1 cellular context compared by ENCODE assay signal in genomic region chr5:176388341-176389113, GRCh38.
A peak's percentile ranks its signal among the peaks of the same experiment; 100 is the strongest.
TF ChIP-seq lines count a peak whose summit lies in the region.

TSS of gene HIGD2A (plus strand) at chr5:176388751. CDS start at chr5:176388820, 69 bp downstream.
TSS of gene NOP16 (minus strand) at chr5:176388598. CDS start at chr5:176388539, 59 bp downstream.

TF ChIP-seq in K562, 482 proteins besides CTCF, POLR2A, EP300 and RAD21 (continues in another document):
- TF ChIP-seq, protein P1, sequence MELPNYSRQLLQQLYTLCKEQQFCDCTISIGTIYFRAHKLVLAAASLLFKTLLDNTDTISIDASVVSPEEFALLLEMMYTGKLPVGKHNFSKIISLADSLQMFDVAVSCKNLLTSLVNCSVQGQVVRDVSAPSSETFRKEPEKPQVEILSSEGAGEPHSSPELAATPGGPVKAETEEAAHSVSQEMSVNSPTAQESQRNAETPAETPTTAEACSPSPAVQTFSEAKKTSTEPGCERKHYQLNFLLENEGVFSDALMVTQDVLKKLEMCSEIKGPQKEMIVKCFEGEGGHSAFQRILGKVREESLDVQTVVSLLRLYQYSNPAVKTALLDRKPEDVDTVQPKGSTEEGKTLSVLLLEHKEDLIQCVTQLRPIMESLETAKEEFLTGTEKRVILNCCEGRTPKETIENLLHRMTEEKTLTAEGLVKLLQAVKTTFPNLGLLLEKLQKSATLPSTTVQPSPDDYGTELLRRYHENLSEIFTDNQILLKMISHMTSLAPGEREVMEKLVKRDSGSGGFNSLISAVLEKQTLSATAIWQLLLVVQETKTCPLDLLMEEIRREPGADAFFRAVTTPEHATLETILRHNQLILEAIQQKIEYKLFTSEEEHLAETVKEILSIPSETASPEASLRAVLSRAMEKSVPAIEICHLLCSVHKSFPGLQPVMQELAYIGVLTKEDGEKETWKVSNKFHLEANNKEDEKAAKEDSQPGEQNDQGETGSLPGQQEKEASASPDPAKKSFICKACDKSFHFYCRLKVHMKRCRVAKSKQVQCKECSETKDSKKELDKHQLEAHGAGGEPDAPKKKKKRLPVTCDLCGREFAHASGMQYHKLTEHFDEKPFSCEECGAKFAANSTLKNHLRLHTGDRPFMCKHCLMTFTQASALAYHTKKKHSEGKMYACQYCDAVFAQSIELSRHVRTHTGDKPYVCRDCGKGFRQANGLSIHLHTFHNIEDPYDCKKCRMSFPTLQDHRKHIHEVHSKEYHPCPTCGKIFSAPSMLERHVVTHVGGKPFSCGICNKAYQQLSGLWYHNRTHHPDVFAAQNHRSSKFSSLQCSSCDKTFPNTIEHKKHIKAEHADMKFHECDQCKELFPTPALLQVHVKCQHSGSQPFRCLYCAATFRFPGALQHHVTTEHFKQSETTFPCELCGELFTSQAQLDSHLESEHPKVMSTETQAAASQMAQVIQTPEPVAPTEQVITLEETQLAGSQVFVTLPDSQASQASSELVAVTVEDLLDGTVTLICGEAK (IDR thresholded peaks at IDR 0.05) = peak; percentile 99
- TF ChIP-seq, protein P1 (CRISPR knock-in tag; IDR thresholded peaks at IDR 0.05) = no peak
- TF ChIP-seq MTF1 (CRISPR knock-in tag; IDR thresholded peaks at IDR 0.05; ENCODE audit: borderline replicate concordance) (no peak), RAD51 (IDR thresholded peaks at IDR 0.05; ENCODE audit: borderline replicate concordance, low read depth) (peak; percentile 30; the same call in 1 of the 2 replicates), NUFIP1 (IDR thresholded peaks at IDR 0.05; ENCODE audit: partially characterized antibody) (no peak), RREB1 (CRISPR knock-in tag; IDR thresholded peaks at IDR 0.05) (no peak), ZNF253 (CRISPR knock-in tag; conservative IDR thresholded peaks at IDR 0.05) (no peak), KAT8 (IDR thresholded peaks at IDR 0.05; ENCODE audit: low read depth) (no peak), BRF1 (IDR thresholded peaks at IDR 0.05; ENCODE audit: borderline replicate concordance, extremely low read depth, insufficient read length) (no peak), CBX5 (IDR thresholded peaks at IDR 0.05; ENCODE audit: borderline replicate concordance, low read depth) (no peak; the same call in 1 of the 2 replicates), MAFK (IDR thresholded peaks at IDR 0.05; ENCODE audit: low read length) (peak; percentile 2; the same call in 1 of the 2 replicates), POU5F1 (IDR thresholded peaks at IDR 0.05; ENCODE audit: borderline replicate concordance, low read depth, low read length, partially characterized antibody) (no peak), KLF13 (tag; IDR thresholded peaks at IDR 0.05; ENCODE audit: borderline replicate concordance, low read depth) (peak; percentile 73; the same call in 1 of the 2 replicates), ZNF766 (CRISPR knock-in tag; conservative IDR thresholded peaks at IDR 0.05) (no peak; the same call in 1 of the 2 replicates), ZFX (CRISPR knock-in tag; IDR thresholded peaks at IDR 0.05) (peak; percentile 81), HDAC6 (IDR thresholded peaks at IDR 0.05; ENCODE audit: low read depth, low read length) (no peak), SP2 (IDR thresholded peaks at IDR 0.05; ENCODE audit: extremely low read depth, low read depth, low read length, poor library complexity, severe bottlenecking) (no peak), SMAD3 (CRISPR knock-in tag; conservative IDR thresholded peaks at IDR 0.05) (no peak), HMGN3 (IDR thresholded peaks at IDR 0.05; ENCODE audit: borderline replicate concordance, extremely low read depth, insufficient read length, low read depth, low read length) (no peak), FOXK2 (conservative IDR thresholded peaks at IDR 0.05 in 1 of 2, IDR thresholded peaks at IDR 0.05 in 1 of 2; ENCODE audit: low read depth in 2 of 2) (peak; percentile 74 to 85), SNRNP70 (optimal IDR thresholded peaks at IDR 0.05; ENCODE audit: low read depth, low read length) (no peak), HEY1 (CRISPR knock-in tag; IDR thresholded peaks at IDR 0.05; ENCODE audit: borderline replicate concordance) (no peak), ZNF77 (CRISPR knock-in tag; IDR thresholded peaks at IDR 0.05) (no peak), ZNF785 (CRISPR knock-in tag; IDR thresholded peaks at IDR 0.05) (no peak), ZNF644 (tag; IDR thresholded peaks at IDR 0.05; ENCODE audit: low read depth) (no peak; the same call in 1 of the 2 replicates)
- TF ChIP-seq, protein P2, sequence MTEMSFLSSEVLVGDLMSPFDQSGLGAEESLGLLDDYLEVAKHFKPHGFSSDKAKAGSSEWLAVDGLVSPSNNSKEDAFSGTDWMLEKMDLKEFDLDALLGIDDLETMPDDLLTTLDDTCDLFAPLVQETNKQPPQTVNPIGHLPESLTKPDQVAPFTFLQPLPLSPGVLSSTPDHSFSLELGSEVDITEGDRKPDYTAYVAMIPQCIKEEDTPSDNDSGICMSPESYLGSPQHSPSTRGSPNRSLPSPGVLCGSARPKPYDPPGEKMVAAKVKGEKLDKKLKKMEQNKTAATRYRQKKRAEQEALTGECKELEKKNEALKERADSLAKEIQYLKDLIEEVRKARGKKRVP (CRISPR knock-in tag; IDR thresholded peaks at IDR 0.05) = no peak
- TF ChIP-seq, protein P3, sequence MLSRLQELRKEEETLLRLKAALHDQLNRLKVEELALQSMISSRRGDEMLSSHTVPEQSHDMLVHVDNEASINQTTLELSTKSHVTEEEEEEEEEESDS (CRISPR knock-in tag; IDR thresholded peaks at IDR 0.05) = no peak
- TF ChIP-seq, protein P4, sequence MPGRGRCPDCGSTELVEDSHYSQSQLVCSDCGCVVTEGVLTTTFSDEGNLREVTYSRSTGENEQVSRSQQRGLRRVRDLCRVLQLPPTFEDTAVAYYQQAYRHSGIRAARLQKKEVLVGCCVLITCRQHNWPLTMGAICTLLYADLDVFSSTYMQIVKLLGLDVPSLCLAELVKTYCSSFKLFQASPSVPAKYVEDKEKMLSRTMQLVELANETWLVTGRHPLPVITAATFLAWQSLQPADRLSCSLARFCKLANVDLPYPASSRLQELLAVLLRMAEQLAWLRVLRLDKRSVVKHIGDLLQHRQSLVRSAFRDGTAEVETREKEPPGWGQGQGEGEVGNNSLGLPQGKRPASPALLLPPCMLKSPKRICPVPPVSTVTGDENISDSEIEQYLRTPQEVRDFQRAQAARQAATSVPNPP (IDR thresholded peaks at IDR 0.05; ENCODE audit: borderline replicate concordance, insufficient read depth, insufficient read length) = no peak
- TF ChIP-seq, protein P5, sequence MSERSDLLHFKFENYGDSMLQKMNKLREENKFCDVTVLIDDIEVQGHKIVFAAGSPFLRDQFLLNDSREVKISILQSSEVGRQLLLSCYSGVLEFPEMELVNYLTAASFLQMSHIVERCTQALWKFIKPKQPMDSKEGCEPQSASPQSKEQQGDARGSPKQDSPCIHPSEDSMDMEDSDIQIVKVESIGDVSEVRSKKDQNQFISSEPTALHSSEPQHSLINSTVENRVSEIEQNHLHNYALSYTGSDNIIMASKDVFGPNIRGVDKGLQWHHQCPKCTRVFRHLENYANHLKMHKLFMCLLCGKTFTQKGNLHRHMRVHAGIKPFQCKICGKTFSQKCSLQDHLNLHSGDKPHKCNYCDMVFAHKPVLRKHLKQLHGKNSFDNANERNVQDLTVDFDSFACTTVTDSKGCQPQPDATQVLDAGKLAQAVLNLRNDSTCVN (CRISPR knock-in tag; IDR thresholded peaks at IDR 0.05) = peak; percentile 89; the same call in 1 of the 2 replicates
- TF ChIP-seq, protein P6, sequence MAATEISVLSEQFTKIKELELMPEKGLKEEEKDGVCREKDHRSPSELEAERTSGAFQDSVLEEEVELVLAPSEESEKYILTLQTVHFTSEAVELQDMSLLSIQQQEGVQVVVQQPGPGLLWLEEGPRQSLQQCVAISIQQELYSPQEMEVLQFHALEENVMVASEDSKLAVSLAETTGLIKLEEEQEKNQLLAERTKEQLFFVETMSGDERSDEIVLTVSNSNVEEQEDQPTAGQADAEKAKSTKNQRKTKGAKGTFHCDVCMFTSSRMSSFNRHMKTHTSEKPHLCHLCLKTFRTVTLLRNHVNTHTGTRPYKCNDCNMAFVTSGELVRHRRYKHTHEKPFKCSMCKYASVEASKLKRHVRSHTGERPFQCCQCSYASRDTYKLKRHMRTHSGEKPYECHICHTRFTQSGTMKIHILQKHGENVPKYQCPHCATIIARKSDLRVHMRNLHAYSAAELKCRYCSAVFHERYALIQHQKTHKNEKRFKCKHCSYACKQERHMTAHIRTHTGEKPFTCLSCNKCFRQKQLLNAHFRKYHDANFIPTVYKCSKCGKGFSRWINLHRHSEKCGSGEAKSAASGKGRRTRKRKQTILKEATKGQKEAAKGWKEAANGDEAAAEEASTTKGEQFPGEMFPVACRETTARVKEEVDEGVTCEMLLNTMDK (IDR thresholded peaks at IDR 0.05; ENCODE audit: borderline replicate concordance, insufficient read depth, low read depth, low read length, poor library complexity, severe bottlenecking) = peak; percentile 6
